ENCODE assay signal across 28 cellular contexts in genomic region chr1:17952506-17952905, GRCh38.
"Had no signal": no experiment of that assay in that cellular context is flagged by ENCODE, and none has a peak within 500 bp of the region (broad histone marks: within the 10 kb centered on the region; RNA-seq: fewer than 3 reads in every experiment).

No MANE protein-coding gene starts in this region.

- H3K9me3 Mint-ChIP-seq: natural killer cell; nephron; neural progenitor cell; stimulated activated effector memory CD8-positive, alpha-beta T cell treated with anti-CD3 and anti-CD28 coated beads, Interleukin-12 subunit alpha, Interleukin-12 subunit beta, amount 100 ng/mL, for 72 hours; stimulated activated naive B cell treated with anti-CD40 and anti-IgM and Interleukin-4, amounts not matched to agents 10 μg/mL and 1 μg/mL and 100 μg/mL, for 72 hours; stimulated activated naive CD8-positive, alpha-beta T cell treated with anti-CD3 and anti-CD28 coated beads, Interleukin-15, Interleukin-2, amounts not matched to agents 100 ng/mL and 50 ng/mL, for 24 hours had no signal

- H3K4me1 Mint-ChIP-seq: natural killer cell; nephron; stimulated activated effector memory CD8-positive, alpha-beta T cell treated with anti-CD3 and anti-CD28 coated beads, Interleukin-12 subunit alpha, Interleukin-12 subunit beta, amount 100 ng/mL, for 72 hours; stimulated activated naive B cell treated with anti-CD40 and anti-IgM and Interleukin-4, amounts not matched to agents 10 μg/mL and 1 μg/mL and 100 μg/mL, for 72 hours had no signal

- H3K4me2 ChIP-seq: neural progenitor cell had no signal

- H3K27ac Mint-ChIP-seq: natural killer cell; nephron; progenitor cell of endocrine pancreas; stimulated activated effector memory CD8-positive, alpha-beta T cell treated with anti-CD3 and anti-CD28 coated beads, Interleukin-12 subunit alpha, Interleukin-12 subunit beta, amount 100 ng/mL, for 72 hours; stimulated activated naive B cell treated with anti-CD40 and anti-IgM and Interleukin-4, amounts not matched to agents 10 μg/mL and 1 μg/mL and 100 μg/mL, for 72 hours; stimulated activated naive CD8-positive, alpha-beta T cell treated with anti-CD3 and anti-CD28 coated beads, Interleukin-15, Interleukin-2, amounts not matched to agents 100 ng/mL and 50 ng/mL, for 24 hours had no signal

- H3K4me3 ChIP-seq: neural progenitor cell, pancreas, psoas muscle, right lobe of liver, sigmoid colon, stomach, thoracic aorta, thyroid gland, tibial nerve, upper lobe of left lung, vagina had no signal

- ATAC-seq: naive thymus-derived CD4-positive, alpha-beta T cell; natural killer cell; pancreas; psoas muscle; right cardiac atrium; right lobe of liver; stimulated activated effector memory CD8-positive, alpha-beta T cell treated with anti-CD3 and anti-CD28 coated beads, Interleukin-12 subunit alpha, Interleukin-12 subunit beta, amount 100 ng/mL, for 72 hours; stimulated activated naive B cell treated with anti-CD40 and anti-IgM and Interleukin-4, amounts not matched to agents 10 μg/mL and 1 μg/mL and 100 μg/mL, for 72 hours had no signal

- H3K4me3 Mint-ChIP-seq: natural killer cell; nephron; neural progenitor cell; stimulated activated effector memory CD8-positive, alpha-beta T cell treated with anti-CD3 and anti-CD28 coated beads, Interleukin-12 subunit alpha, Interleukin-12 subunit beta, amount 100 ng/mL, for 72 hours; stimulated activated naive B cell treated with anti-CD40 and anti-IgM and Interleukin-4, amounts not matched to agents 10 μg/mL and 1 μg/mL and 100 μg/mL, for 72 hours; stimulated activated naive CD8-positive, alpha-beta T cell treated with anti-CD3 and anti-CD28 coated beads, Interleukin-15, Interleukin-2, amounts not matched to agents 100 ng/mL and 50 ng/mL, for 24 hours had no signal

- H3K27me3 ChIP-seq: neural progenitor cell, pancreas, right lobe of liver, thyroid gland, upper lobe of left lung, vagina had no signal

- H2AFZ ChIP-seq: neural progenitor cell had no signal

- H3K4me1 ChIP-seq: pancreas, psoas muscle, right lobe of liver, sigmoid colon, stomach, thyroid gland, upper lobe of left lung, vagina had no signal

- DNase-seq: naive thymus-derived CD4-positive, alpha-beta T cell; natural killer cell; nucleus accumbens; pancreas; psoas muscle; right cardiac atrium; right lobe of liver; sigmoid colon; small intestine; stimulated activated CD4-positive, alpha-beta T cell treated with anti-CD3 and anti-CD28 coated beads, Interleukin-15, amount 100 ng/mL, for 24 hours; stimulated activated CD4-positive, alpha-beta T cell treated with anti-CD3 and anti-CD28 coated beads, Interleukin-2, amount 100 ng/mL, for 24 hours; stimulated activated CD4-positive, alpha-beta T cell treated with anti-CD3 and anti-CD28 coated beads, Interleukin-2, amount 100 ng/mL, for 48 hours; stimulated activated CD4-positive, alpha-beta T cell treated with anti-CD3 and anti-CD28 coated beads, Interleukin-4, amount 100 ng/mL, for 24 hours; stimulated activated naive B cell treated with anti-CD40 and anti-IgM and Interleukin-4, amounts not matched to agents 10 μg/mL and 1 μg/mL and 100 μg/mL, for 72 hours; stimulated activated naive CD4-positive, alpha-beta T cell treated with Interleukin-2 at 50 U/mL for 16 hours; stomach; thyroid gland; trophoblast cell; upper lobe of left lung had no signal

- H3K9ac ChIP-seq: neural progenitor cell had no signal

- H3K36me3 ChIP-seq: neural progenitor cell, neutrophil, pancreas, right lobe of liver, sigmoid colon, stomach, thoracic aorta, thyroid gland, tibial nerve, upper lobe of left lung, vagina had no signal

- H3K9me3 ChIP-seq: neutrophil, pancreas, psoas muscle, right lobe of liver, sigmoid colon, stomach, thoracic aorta, thyroid gland, tibial nerve, upper lobe of left lung, vagina had no signal

- H3K27ac ChIP-seq: neural progenitor cell, neutrophil, pancreas, psoas muscle, right lobe of liver, sigmoid colon, stomach, thoracic aorta, thyroid gland, tibial nerve, upper lobe of left lung, vagina had no signal

- H3K36me3 Mint-ChIP-seq: naive thymus-derived CD4-positive, alpha-beta T cell; natural killer cell; neural progenitor cell; stimulated activated effector memory CD8-positive, alpha-beta T cell treated with anti-CD3 and anti-CD28 coated beads, Interleukin-12 subunit alpha, Interleukin-12 subunit beta, amount 100 ng/mL, for 72 hours; stimulated activated naive B cell treated with anti-CD40 and anti-IgM and Interleukin-4, amounts not matched to agents 10 μg/mL and 1 μg/mL and 100 μg/mL, for 72 hours had no signal
